ENCODE assay signal across 9 cellular contexts in the genomic region with DNA sequence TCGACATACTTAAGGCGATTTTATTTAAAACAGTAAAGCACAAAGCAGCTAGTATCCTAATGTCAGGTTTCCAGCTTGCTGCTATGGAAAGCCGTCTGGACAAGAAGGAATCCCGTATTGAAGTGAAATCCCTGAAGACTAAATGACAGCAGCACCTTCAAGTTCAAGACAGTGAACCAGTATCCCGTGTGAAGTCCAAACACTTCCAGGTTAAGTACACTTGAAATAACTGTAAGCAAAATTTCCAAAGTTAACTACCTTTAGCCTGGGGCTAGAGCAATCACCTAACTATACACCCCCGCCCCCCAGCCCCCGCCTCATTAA. TPM values are rescaled to one million over a fixed set of nuclear protein-coding genes. Genes with fewer than 3 reads are reported as not detected.
DNase-seq lines count a peak whose midpoint lies in the region; ATAC-seq and TF ChIP-seq lines count a peak whose summit lies in the region.
"Had no signal": no experiment of that assay in that cellular context is flagged by ENCODE, and none has a peak within 500 bp of the region (broad histone marks: within the 10 kb centered on the region; RNA-seq: fewer than 3 reads in every experiment).

No MANE protein-coding gene starts in this region.

- no peak for ATAC-seq in RWPE2 (ENCODE audit: low read depth)
- no peak for ATAC-seq in GM18868 (IDR thresholded peaks at IDR 0.05; ENCODE audit: unreplicated experiment)
- ATAC-seq in GM19463 (IDR thresholded peaks at IDR 0.05; ENCODE audit: unreplicated experiment): no peak
- ATAC-seq in GM18520 (IDR thresholded peaks at IDR 0.05; ENCODE audit: unreplicated experiment): no peak
- no peak for ATAC-seq in HG03442 (IDR thresholded peaks at IDR 0.05; ENCODE audit: unreplicated experiment)

- no peaks in the 10 kb centered on the region for H3K27me3 ChIP-seq in CD8-positive, alpha-beta memory T cell (ENCODE audit: insufficient read depth, low read length, poor library complexity, severe bottlenecking)
- H3K27me3 ChIP-seq in RWPE2 (ENCODE audit: insufficient read depth, poor library complexity, severe bottlenecking) (no peaks in the 10 kb centered on the region), osteoblast (ENCODE audit: insufficient read depth, low read length) (no peaks in the 10 kb centered on the region)

- H3K36me3 ChIP-seq in CD8-positive, alpha-beta memory T cell (ENCODE audit: insufficient read depth, low read length): no peaks in the 10 kb centered on the region
- H3K36me3 ChIP-seq in RWPE2 (ENCODE audit: low read depth) (no peaks in the 10 kb centered on the region), osteoblast (ENCODE audit: insufficient read depth, low read length) (no peaks in the 10 kb centered on the region)

- peaks cover 8 to 9% of the 10 kb centered on the region in 2 donors for H3K27me3 Mint-ChIP-seq in CD8-positive, alpha-beta memory T cell

- no peak for DNase-seq in CD8-positive, alpha-beta memory T cell
- DNase-seq in RWPE2 (ENCODE audit: low spot score) (no peak), epithelial cell of prostate (ENCODE audit: low read depth, low spot score) (no peak), osteoblast (ENCODE audit: insufficient read length, low spot score, missing footprints) (no peak)

- H3K4me3 ChIP-seq in CD8-positive, alpha-beta memory T cell (ENCODE audit: low read length): no peak overlapping the region
- H3K4me3 ChIP-seq in RWPE2 (ENCODE audit: severe bottlenecking) (peak overlapping the region; percentile 96), osteoblast (ENCODE audit: insufficient read depth, low read length) (peak overlapping the region; percentile 78)

- POLR2A ChIA-PET in CD8-positive, alpha-beta memory T cell (lab: Charles Lee): no interaction called here

- H3K9me3 ChIP-seq in CD8-positive, alpha-beta memory T cell (ENCODE audit: low read length): no peaks in the 10 kb centered on the region
- H3K9me3 ChIP-seq in RWPE2 (ENCODE audit: severe bottlenecking) (no peaks in the 10 kb centered on the region), osteoblast (ENCODE audit: low read depth, low read length) (no peaks in the 10 kb centered on the region)

- H3K9me3 Mint-ChIP-seq in CD8-positive, alpha-beta memory T cell: no peaks in the 10 kb centered on the region

- CTCF ChIA-PET in CD8-positive, alpha-beta memory T cell (lab: Charles Lee): no interaction called here

- peaks cover 4% of the 10 kb centered on the region for H3K4me1 ChIP-seq in CD8-positive, alpha-beta memory T cell (ENCODE audit: insufficient read depth, low read length)
- H3K4me1 ChIP-seq in RWPE2 (ENCODE audit: insufficient read depth, poor library complexity, severe bottlenecking) (peaks cover 40% of the 10 kb centered on the region), osteoblast (ENCODE audit: insufficient read depth, low read length) (peaks cover 20% of the 10 kb centered on the region)

- H4K20me1 ChIP-seq in osteoblast (ENCODE audit: insufficient read depth, low read length): peaks cover 22% of the 10 kb centered on the region

- H3K27ac Mint-ChIP-seq in CD8-positive, alpha-beta memory T cell: peak overlapping the region in 1 of 8 donors; percentile 81

- H3K79me2 ChIP-seq in osteoblast (ENCODE audit: insufficient read depth, low read length): peaks cover 57% of the 10 kb centered on the region

- H3K4me3 Mint-ChIP-seq in CD8-positive, alpha-beta memory T cell: peak overlapping the region; percentile 56 to 89 (median 87)

- H3K4me2 ChIP-seq in osteoblast (ENCODE audit: insufficient read depth, low read length): peak overlapping the region; percentile 85

- H3K36me3 Mint-ChIP-seq in CD8-positive, alpha-beta memory T cell: peaks cover 0 to 1% (median 0%) of the 10 kb centered on the region in 3 donors

- H2AFZ ChIP-seq in osteoblast (ENCODE audit: low read length): peak overlapping the region; percentile 56

- H3K27ac ChIP-seq in CD8-positive, alpha-beta memory T cell (ENCODE audit: low read depth, low read length): no peak overlapping the region
- peak overlapping the region; percentile 91 for H3K27ac ChIP-seq in RWPE2 (ENCODE audit: poor library complexity, severe bottlenecking)
- peak overlapping the region; percentile 99 for H3K27ac ChIP-seq in epithelial cell of prostate
- no peak overlapping the region for H3K27ac ChIP-seq in osteoblast (ENCODE audit: low read depth, low read length)
- H3K27ac ChIP-seq: HL-60 had no signal

- TF ChIP-seq CTCF in RWPE2 (IDR thresholded peaks at IDR 0.05; ENCODE audit: poor library complexity, severe bottlenecking) (no peak), osteoblast (IDR thresholded peaks at IDR 0.05; ENCODE audit: extremely low read depth, low read depth, low read length) (no peak)

- H3K4me1 Mint-ChIP-seq in CD8-positive, alpha-beta memory T cell: peaks cover 10 to 21% (median 19%) of the 10 kb centered on the region in 3 donors

RNA-seq across cellular contexts. Expression of gene MBOAT2, which starts 1.2 kb away (rescaled TPM):
- total RNA-seq in CD8-positive, alpha-beta memory T cell: 1 to 10 TPM; 3.2 to 3.3 TPM
- polyA plus RNA-seq in CD8-positive, alpha-beta memory T cell: 0.62 TPM
- 54.3 and 56.6 TPM in 2 replicates for total RNA-seq in osteoblast

Comparison
In these comparisons a context has a peak if more than half of its experiments do, and no peak if none do; other contexts are left out.
1. H3K27ac ChIP-seq: peak in RWPE2 (single experiment) and epithelial cell of prostate (single experiment); none in CD8-positive, alpha-beta memory T cell (single experiment) and osteoblast (single experiment).
2. RNA of gene MBOAT2, which starts 1.2 kb away (total RNA-seq): 54.3 to 56.6 TPM in osteoblast; 3.2 to 3.3 TPM in CD8-positive, alpha-beta memory T cell; every median in the first group is over 10 times any median in the second.